In the genomic region with DNA sequence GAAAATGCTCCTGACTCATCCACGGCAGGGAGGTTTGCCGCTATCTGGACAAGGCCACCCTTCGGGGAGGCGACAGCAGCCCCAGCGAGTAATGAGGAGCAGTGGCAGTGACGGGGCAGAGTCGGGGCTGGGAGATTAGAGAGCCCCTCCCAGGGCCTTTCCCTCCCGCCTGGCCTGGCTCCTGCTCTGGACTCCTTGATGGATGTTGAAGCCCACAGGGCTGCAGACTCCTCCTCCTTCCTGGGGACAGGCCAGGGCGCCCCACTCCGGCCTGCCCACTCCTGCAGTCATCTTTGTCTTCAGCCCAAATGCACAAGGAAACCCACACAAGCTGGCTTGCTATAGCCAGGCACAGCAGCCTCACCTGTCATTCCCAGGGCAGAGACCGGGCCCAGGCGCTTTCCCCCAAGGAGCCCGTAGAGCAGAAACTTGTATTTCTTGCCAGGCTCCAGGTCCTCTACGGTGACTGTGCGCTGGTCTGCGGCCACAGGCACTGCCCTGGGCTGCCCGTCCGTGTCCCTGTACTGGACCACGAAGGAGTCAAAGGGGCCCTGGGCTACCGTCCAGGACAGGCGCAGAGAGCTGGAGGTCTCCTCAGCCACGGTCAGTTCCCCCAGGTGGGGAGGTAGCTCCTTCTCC, we compare ENCODE assay signal across 1 cellular context.
TF ChIP-seq lines count a peak whose summit lies in the region.

No MANE protein-coding gene starts in this region.

TF ChIP-seq in K562, 482 proteins besides CTCF, POLR2A, EP300 and RAD21 (continued from another document and continues in another):
- TF ChIP-seq ETV5 (CRISPR knock-in tag; IDR thresholded peaks at IDR 0.05; ENCODE audit: low read depth) (peak; percentile 29; the same call in 1 of the 2 replicates), DLX4 (CRISPR knock-in tag; IDR thresholded peaks at IDR 0.05) (no peak), BCL6 (CRISPR knock-in tag; IDR thresholded peaks at IDR 0.05) (no peak), SIRT6 (IDR thresholded peaks at IDR 0.05; ENCODE audit: low read depth, low read length) (no peak), ZNF408 (CRISPR knock-in tag; IDR thresholded peaks at IDR 0.05; ENCODE audit: low read depth) (no peak), SMARCE1 (IDR thresholded peaks at IDR 0.05) (peak; percentile 50), CTBP1 (IDR thresholded peaks at IDR 0.05; ENCODE audit: borderline replicate concordance) (peak; percentile 63; the same call in 1 of the 2 replicates), ZNF175 (CRISPR knock-in tag; IDR thresholded peaks at IDR 0.05; ENCODE audit: low read depth) (no peak), TCF7 (IDR thresholded peaks at IDR 0.05; ENCODE audit: borderline replicate concordance) (no peak), PTBP1 (IDR thresholded peaks at IDR 0.05; ENCODE audit: low read depth, low read length) (no peak), ZBTB9 (CRISPR knock-in tag; IDR thresholded peaks at IDR 0.05) (peak; percentile 78), ARID2 (IDR thresholded peaks at IDR 0.05) (no peak), EHMT2 (IDR thresholded peaks at IDR 0.05) (no peak), PURB (CRISPR knock-in tag; IDR thresholded peaks at IDR 0.05; ENCODE audit: low read depth) (no peak), TCFL5 (CRISPR knock-in tag; conservative IDR thresholded peaks at IDR 0.05) (no peak), CREB1 (IDR thresholded peaks at IDR 0.05) (0 out of 2 replicates have a peak, but pooled peaks have one; percentile 6), CREB1 (CRISPR knock-in tag; IDR thresholded peaks at IDR 0.05) (no peak; the same call in 1 of the 2 replicates), HIVEP1 (CRISPR knock-in tag; IDR thresholded peaks at IDR 0.05) (no peak), ZC3H11A (IDR thresholded peaks at IDR 0.05; ENCODE audit: low read depth, low read length) (no peak), LCOR (CRISPR knock-in tag; IDR thresholded peaks at IDR 0.05) (no peak), GTF2E2 (tag; IDR thresholded peaks at IDR 0.05) (no peak), COPS2 (conservative IDR thresholded peaks at IDR 0.05) (no peak), RAD51 (IDR thresholded peaks at IDR 0.05; ENCODE audit: borderline replicate concordance, low read depth) (no peak), XRCC5 (IDR thresholded peaks at IDR 0.05; ENCODE audit: low read depth, low read length) (no peak), SLC30A9 (CRISPR knock-in tag; IDR thresholded peaks at IDR 0.05) (no peak), TCF3 (CRISPR knock-in tag; IDR thresholded peaks at IDR 0.05) (peak; percentile 39; the same call in 1 of the 2 replicates), E4F1 (CRISPR knock-in tag; IDR thresholded peaks at IDR 0.05; ENCODE audit: borderline replicate concordance) (peak; percentile 64; the same call in 1 of the 2 replicates), FOXJ2 (tag; IDR thresholded peaks at IDR 0.05) (no peak), PRMT5 (CRISPR knock-in tag; IDR thresholded peaks at IDR 0.05) (no peak), ZKSCAN3 (CRISPR knock-in tag; IDR thresholded peaks at IDR 0.05) (no peak), FUS (optimal IDR thresholded peaks at IDR 0.05; ENCODE audit: low read depth, low read length) (no peak), ESRRA (IDR thresholded peaks at IDR 0.05; ENCODE audit: borderline replicate concordance, low read depth) (no peak), BMI1 (IDR thresholded peaks at IDR 0.05; ENCODE audit: low read length) (no peak), ZNF274 (IDR thresholded peaks at IDR 0.05; ENCODE audit: borderline replicate concordance, low read depth, low read length) (no peak), GABPB1 (CRISPR knock-in tag; IDR thresholded peaks at IDR 0.05) (no peak; the same call in 1 of the 2 replicates), NUFIP1 (IDR thresholded peaks at IDR 0.05; ENCODE audit: partially characterized antibody) (peak; percentile 37), ZNF740 (CRISPR knock-in tag; IDR thresholded peaks at IDR 0.05) (no peak), ZNF740 (tag; IDR thresholded peaks at IDR 0.05) (no peak), NR2F6 (CRISPR knock-in tag; IDR thresholded peaks at IDR 0.05) (no peak), MTA1 (IDR thresholded peaks at IDR 0.05; ENCODE audit: borderline replicate concordance) (no peak), RBM25 (IDR thresholded peaks at IDR 0.05; ENCODE audit: low read depth, low read length, severe bottlenecking) (no peak), FOXA3 (CRISPR knock-in tag; conservative IDR thresholded peaks at IDR 0.05 in 1 of 2, IDR thresholded peaks at IDR 0.05 in 1 of 2) (no peak)
- TF ChIP-seq, protein P1, sequence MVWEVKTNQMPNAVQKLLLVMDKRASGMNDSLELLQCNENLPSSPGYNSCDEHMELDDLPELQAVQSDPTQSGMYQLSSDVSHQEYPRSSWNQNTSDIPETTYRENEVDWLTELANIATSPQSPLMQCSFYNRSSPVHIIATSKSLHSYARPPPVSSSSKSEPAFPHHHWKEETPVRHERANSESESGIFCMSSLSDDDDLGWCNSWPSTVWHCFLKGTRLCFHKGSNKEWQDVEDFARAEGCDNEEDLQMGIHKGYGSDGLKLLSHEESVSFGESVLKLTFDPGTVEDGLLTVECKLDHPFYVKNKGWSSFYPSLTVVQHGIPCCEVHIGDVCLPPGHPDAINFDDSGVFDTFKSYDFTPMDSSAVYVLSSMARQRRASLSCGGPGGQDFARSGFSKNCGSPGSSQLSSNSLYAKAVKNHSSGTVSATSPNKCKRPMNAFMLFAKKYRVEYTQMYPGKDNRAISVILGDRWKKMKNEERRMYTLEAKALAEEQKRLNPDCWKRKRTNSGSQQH (CRISPR knock-in tag; IDR thresholded peaks at IDR 0.05), result no peak
- TF ChIP-seq, protein P2, sequence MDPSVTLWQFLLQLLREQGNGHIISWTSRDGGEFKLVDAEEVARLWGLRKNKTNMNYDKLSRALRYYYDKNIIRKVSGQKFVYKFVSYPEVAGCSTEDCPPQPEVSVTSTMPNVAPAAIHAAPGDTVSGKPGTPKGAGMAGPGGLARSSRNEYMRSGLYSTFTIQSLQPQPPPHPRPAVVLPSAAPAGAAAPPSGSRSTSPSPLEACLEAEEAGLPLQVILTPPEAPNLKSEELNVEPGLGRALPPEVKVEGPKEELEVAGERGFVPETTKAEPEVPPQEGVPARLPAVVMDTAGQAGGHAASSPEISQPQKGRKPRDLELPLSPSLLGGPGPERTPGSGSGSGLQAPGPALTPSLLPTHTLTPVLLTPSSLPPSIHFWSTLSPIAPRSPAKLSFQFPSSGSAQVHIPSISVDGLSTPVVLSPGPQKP (CRISPR knock-in tag; IDR thresholded peaks at IDR 0.05), result no peak
- TF ChIP-seq, protein P3, sequence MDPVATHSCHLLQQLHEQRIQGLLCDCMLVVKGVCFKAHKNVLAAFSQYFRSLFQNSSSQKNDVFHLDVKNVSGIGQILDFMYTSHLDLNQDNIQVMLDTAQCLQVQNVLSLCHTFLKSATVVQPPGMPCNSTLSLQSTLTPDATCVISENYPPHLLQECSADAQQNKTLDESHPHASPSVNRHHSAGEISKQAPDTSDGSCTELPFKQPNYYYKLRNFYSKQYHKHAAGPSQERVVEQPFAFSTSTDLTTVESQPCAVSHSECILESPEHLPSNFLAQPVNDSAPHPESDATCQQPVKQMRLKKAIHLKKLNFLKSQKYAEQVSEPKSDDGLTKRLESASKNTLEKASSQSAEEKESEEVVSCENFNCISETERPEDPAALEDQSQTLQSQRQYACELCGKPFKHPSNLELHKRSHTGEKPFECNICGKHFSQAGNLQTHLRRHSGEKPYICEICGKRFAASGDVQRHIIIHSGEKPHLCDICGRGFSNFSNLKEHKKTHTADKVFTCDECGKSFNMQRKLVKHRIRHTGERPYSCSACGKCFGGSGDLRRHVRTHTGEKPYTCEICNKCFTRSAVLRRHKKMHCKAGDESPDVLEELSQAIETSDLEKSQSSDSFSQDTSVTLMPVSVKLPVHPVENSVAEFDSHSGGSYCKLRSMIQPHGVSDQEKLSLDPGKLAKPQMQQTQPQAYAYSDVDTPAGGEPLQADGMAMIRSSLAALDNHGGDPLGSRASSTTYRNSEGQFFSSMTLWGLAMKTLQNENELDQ (CRISPR knock-in tag; IDR thresholded peaks at IDR 0.05; ENCODE audit: borderline replicate concordance), result no peak
- TF ChIP-seq, protein P4, sequence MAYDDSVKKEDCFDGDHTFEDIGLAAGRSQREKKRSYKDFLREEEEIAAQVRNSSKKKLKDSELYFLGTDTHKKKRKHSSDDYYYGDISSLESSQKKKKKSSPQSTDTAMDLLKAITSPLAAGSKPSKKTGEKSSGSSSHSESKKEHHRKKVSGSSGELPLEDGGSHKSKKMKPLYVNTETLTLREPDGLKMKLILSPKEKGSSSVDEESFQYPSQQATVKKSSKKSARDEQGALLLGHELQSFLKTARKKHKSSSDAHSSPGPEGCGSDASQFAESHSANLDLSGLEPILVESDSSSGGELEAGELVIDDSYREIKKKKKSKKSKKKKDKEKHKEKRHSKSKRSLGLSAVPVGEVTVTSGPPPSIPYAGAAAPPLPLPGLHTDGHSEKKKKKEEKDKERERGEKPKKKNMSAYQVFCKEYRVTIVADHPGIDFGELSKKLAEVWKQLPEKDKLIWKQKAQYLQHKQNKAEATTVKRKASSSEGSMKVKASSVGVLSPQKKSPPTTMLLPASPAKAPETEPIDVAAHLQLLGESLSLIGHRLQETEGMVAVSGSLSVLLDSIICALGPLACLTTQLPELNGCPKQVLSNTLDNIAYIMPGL (CRISPR knock-in tag; IDR thresholded peaks at IDR 0.05), result 0 out of 2 replicates have a peak, but pooled peaks have one; percentile 24
- TF ChIP-seq, protein P5, sequence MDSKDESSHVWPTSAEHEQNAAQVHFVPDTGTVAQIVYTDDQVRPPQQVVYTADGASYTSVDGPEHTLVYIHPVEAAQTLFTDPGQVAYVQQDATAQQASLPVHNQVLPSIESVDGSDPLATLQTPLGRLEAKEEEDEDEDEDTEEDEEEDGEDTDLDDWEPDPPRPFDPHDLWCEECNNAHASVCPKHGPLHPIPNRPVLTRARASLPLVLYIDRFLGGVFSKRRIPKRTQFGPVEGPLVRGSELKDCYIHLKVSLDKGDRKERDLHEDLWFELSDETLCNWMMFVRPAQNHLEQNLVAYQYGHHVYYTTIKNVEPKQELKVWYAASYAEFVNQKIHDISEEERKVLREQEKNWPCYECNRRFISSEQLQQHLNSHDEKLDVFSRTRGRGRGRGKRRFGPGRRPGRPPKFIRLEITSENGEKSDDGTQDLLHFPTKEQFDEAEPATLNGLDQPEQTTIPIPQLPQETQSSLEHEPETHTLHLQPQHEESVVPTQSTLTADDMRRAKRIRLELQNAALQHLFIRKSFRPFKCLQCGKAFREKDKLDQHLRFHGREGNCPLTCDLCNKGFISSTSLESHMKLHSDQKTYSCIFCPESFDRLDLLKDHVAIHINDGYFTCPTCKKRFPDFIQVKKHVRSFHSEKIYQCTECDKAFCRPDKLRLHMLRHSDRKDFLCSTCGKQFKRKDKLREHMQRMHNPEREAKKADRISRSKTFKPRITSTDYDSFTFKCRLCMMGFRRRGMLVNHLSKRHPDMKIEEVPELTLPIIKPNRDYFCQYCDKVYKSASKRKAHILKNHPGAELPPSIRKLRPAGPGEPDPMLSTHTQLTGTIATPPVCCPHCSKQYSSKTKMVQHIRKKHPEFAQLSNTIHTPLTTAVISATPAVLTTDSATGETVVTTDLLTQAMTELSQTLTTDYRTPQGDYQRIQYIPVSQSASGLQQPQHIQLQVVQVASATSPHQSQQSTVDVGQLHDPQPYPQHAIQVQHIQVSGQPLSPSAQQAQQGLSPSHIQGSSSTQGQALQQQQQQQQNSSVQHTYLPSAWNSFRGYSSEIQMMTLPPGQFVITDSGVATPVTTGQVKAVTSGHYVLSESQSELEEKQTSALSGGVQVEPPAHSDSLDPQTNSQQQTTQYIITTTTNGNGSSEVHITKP (IDR thresholded peaks at IDR 0.05; ENCODE audit: partially characterized antibody), result peak; percentile 7
- TF ChIP-seq, protein P6, sequence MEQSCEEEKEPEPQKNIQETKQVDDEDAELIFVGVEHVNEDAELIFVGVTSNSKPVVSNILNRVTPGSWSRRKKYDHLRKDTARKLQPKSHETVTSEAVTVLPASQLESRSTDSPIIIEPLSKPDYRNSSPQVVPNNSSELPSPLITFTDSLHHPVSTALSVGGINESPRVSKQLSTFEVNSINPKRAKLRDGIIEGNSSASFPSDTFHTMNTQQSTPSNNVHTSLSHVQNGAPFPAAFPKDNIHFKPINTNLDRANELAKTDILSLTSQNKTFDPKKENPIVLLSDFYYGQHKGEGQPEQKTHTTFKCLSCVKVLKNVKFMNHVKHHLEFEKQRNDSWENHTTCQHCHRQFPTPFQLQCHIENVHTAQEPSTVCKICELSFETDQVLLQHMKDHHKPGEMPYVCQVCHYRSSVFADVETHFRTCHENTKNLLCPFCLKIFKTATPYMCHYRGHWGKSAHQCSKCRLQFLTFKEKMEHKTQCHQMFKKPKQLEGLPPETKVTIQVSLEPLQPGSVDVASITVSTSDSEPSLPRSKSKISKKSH (CRISPR knock-in tag; IDR thresholded peaks at IDR 0.05), result no peak
